18 cellular contexts compared by ENCODE assay signal in genomic region chr19:6032827-6033226, GRCh38. TPM values are rescaled to one million over a fixed set of nuclear protein-coding genes. Genes with fewer than 3 reads are reported as not detected.
A peak's percentile ranks its signal among the peaks of the same experiment; 100 is the strongest.
DNase-seq lines count a peak whose midpoint lies in the region; ATAC-seq and TF ChIP-seq lines count a peak whose summit lies in the region.
"Had no signal": no experiment of that assay in that cellular context is flagged by ENCODE, and none has a peak within 500 bp of the region (broad histone marks: within the 10 kb centered on the region; RNA-seq: fewer than 3 reads in every experiment).

No MANE protein-coding gene starts in this region.

- TF ChIP-seq POLR2A in vagina (IDR thresholded peaks at IDR 0.05), result no peak

- H3K36me3 ChIP-seq in vagina, result no peaks in the 10 kb centered on the region
- no peaks in the 10 kb centered on the region for H3K36me3 ChIP-seq in A673 (ENCODE audit: insufficient read depth, low read length, poor library complexity, severe bottlenecking)

- BruUV-seq in A673 (replicated peaks; lab: Mats Ljungman, UMichigan), result no TSS peak

- H3K4me3 Mint-ChIP-seq in activated naive CD4-positive, alpha-beta T cell treated with anti-CD3 and anti-CD28 coated beads, Interleukin-2, amount 10 ng/mL, durations not matched to agents 7 days and 5 days, result no peak overlapping the region
- no peak overlapping the region for H3K4me3 Mint-ChIP-seq in chondrocyte (ENCODE audit: unreplicated experiment)

- H3K27me3 ChIP-seq in vagina (no peaks in the 10 kb centered on the region), A673 (replicated peaks; ENCODE audit: insufficient read depth, low read depth, low read length, poor library complexity) (no peaks in the 10 kb centered on the region)
- H3K27me3 ChIP-seq: MG63 had no signal

- CTCF ChIA-PET in activated naive CD4-positive, alpha-beta T cell treated with anti-CD3 and anti-CD28 coated beads, Interleukin-2, amount 10 ng/mL, durations not matched to agents 7 days and 5 days (lab: Charles Lee), result interaction anchor here (1.3 kb wide), 1 partner anchor 11 kb away, joined by 3 read pairs; no protein-coding TSS in a partner anchor
- CTCF ChIA-PET in A673 (lab: Charles Lee), result interaction anchor here (0.5 kb wide), 1 partner anchor 165 kb away, joined by 8 read pairs; no protein-coding TSS in a partner anchor

- peaks cover 3% of the 10 kb centered on the region for H3K4me1 Mint-ChIP-seq in activated naive CD4-positive, alpha-beta T cell treated with anti-CD3 and anti-CD28 coated beads, Interleukin-2, amount 10 ng/mL, durations not matched to agents 7 days and 5 days
- no peaks in the 10 kb centered on the region for H3K4me1 Mint-ChIP-seq in chondrocyte (ENCODE audit: low read depth)

- intact Hi-C loops in vagina (cut with DNase I) (loop anchor here (10.0 kb wide), 1 partner anchor 48 kb away; no protein-coding TSS in a partner anchor), A673 (cut with micrococcal nuclease; ENCODE audit: unreplicated experiment) (no loop called here)

- H3K27ac Mint-ChIP-seq in activated naive CD4-positive, alpha-beta T cell treated with anti-CD3 and anti-CD28 coated beads, Interleukin-2, amount 10 ng/mL, durations not matched to agents 7 days and 5 days, result peak overlapping the region; percentile 0
- H3K27ac Mint-ChIP-seq in chondrocyte (ENCODE audit: unreplicated experiment), result no peak overlapping the region

- no peaks in the 10 kb centered on the region for H3K27me3 Mint-ChIP-seq in activated naive CD4-positive, alpha-beta T cell treated with anti-CD3 and anti-CD28 coated beads, Interleukin-2, amount 10 ng/mL, durations not matched to agents 7 days and 5 days
- no peaks in the 10 kb centered on the region for H3K27me3 Mint-ChIP-seq in chondrocyte (ENCODE audit: low read depth)

- H3K4me1 ChIP-seq in vagina (peaks cover 6% of the 10 kb centered on the region), A673 (ENCODE audit: insufficient read depth, low read length, poor library complexity, severe bottlenecking) (no peaks in the 10 kb centered on the region)

- TF ChIP-seq CTCF in chondrocyte (IDR thresholded peaks at IDR 0.05) (no peak), vagina (IDR thresholded peaks at IDR 0.05) (no peak), A673 (conservative IDR thresholded peaks at IDR 0.05; ENCODE audit: low read depth, low read length) (no peak)

- no peak overlapping the region for H3K27ac ChIP-seq in vagina
- H3K27ac ChIP-seq in A673 (ENCODE audit: low read depth, low read length, poor library complexity, severe bottlenecking), result no peak overlapping the region
- H3K27ac ChIP-seq: C4-2B had no signal

- POLR2A ChIA-PET in A673 (lab: Charles Lee; ENCODE audit: low non-redundant PET), result interaction anchor here (0.6 kb wide), 1 partner anchor 88 kb away, joined by 4 read pairs; no protein-coding TSS in a partner anchor

- no peaks in the 10 kb centered on the region for H3K9me3 ChIP-seq in vagina
- H3K9me3 ChIP-seq in A673 (ENCODE audit: low read depth, low read length, poor library complexity, severe bottlenecking), result peaks cover 3% of the 10 kb centered on the region
- H3K9me3 ChIP-seq: MG63 had no signal

- no peak overlapping the region for H3K4me3 ChIP-seq in vagina
- H3K4me3 ChIP-seq in A673 (ENCODE audit: low read depth, low read length, poor library complexity, severe bottlenecking), result no peak overlapping the region
- H3K4me3 ChIP-seq: MG63 had no signal

- no peak for DNase-seq in activated naive CD4-positive, alpha-beta T cell treated with anti-CD3 and anti-CD28 coated beads, Interleukin-2, amount 10 ng/mL, durations not matched to agents 7 days and 5 days
- DNase-seq in activated naive CD4-positive, alpha-beta T cell treated with anti-CD3 and anti-CD28 coated beads, Interleukin-2, amount 50 U/mL, for 16 hours, result no peak
- DNase-seq in chondrocyte (ENCODE audit: low spot score), result peak; percentile 58
- DNase-seq in mesenteric fat pad (ENCODE audit: low spot score), result peak; percentile 33
- peak; percentile 34 to 54 for DNase-seq in vagina (ENCODE audit: extremely low spot score in 2 of 2)
- DNase-seq in A673 (ENCODE audit: low spot score), result no peak
- DNase-seq: DMS153, EL, GOT3, MG63, NCI-H1105, NCI-H187 treated with DMSO at 0.1 percent for 48 hours, NCI-H2171, NCI-H446 treated with DMSO at 0.1 percent for 48 hours, NCI-H774 had no signal

- ATAC-seq in HG02588 (IDR thresholded peaks at IDR 0.05; ENCODE audit: unreplicated experiment) (no peak), HG02763 (IDR thresholded peaks at IDR 0.05; ENCODE audit: unreplicated experiment) (no peak)

- H3K36me3 Mint-ChIP-seq in activated naive CD4-positive, alpha-beta T cell treated with anti-CD3 and anti-CD28 coated beads, Interleukin-2, amount 10 ng/mL, durations not matched to agents 7 days and 5 days, result no peaks in the 10 kb centered on the region
- peaks cover 8% of the 10 kb centered on the region for H3K36me3 Mint-ChIP-seq in chondrocyte (ENCODE audit: low read depth)

- H3K9me3 Mint-ChIP-seq in activated naive CD4-positive, alpha-beta T cell treated with anti-CD3 and anti-CD28 coated beads, Interleukin-2, amount 10 ng/mL, durations not matched to agents 7 days and 5 days, result no peaks in the 10 kb centered on the region
- peaks cover 7% of the 10 kb centered on the region for H3K9me3 Mint-ChIP-seq in chondrocyte (ENCODE audit: low read depth)

RNA-seq across cellular contexts. Expression of gene RANBP3, which starts 54.9 kb away (rescaled TPM):
- total RNA-seq in chondrocyte (53.5 to 65.5 TPM (median 57.7 TPM) in 3 replicates), mesenteric fat pad (56.7 TPM), vagina (110 TPM), A673 (2021) (126 and 130 TPM in 2 replicates)

Comparison
In these comparisons a context has a peak if more than half of its experiments do, and no peak if none do; other contexts are left out.
1. DNase-seq: peak in chondrocyte (single experiment), mesenteric fat pad (single experiment) and vagina (2 of 2); none in activated naive CD4-positive, alpha-beta T cell treated with anti-CD3 and anti-CD28 coated beads, Interleukin-2, amount 10 ng/mL, durations not matched to agents 7 days and 5 days (single experiment), activated naive CD4-positive, alpha-beta T cell treated with anti-CD3 and anti-CD28 coated beads, Interleukin-2, amount 50 U/mL, for 16 hours (single experiment) and A673 (single experiment).